Comparison of ENCODE assay signal across 1 cellular context in the genomic region with DNA sequence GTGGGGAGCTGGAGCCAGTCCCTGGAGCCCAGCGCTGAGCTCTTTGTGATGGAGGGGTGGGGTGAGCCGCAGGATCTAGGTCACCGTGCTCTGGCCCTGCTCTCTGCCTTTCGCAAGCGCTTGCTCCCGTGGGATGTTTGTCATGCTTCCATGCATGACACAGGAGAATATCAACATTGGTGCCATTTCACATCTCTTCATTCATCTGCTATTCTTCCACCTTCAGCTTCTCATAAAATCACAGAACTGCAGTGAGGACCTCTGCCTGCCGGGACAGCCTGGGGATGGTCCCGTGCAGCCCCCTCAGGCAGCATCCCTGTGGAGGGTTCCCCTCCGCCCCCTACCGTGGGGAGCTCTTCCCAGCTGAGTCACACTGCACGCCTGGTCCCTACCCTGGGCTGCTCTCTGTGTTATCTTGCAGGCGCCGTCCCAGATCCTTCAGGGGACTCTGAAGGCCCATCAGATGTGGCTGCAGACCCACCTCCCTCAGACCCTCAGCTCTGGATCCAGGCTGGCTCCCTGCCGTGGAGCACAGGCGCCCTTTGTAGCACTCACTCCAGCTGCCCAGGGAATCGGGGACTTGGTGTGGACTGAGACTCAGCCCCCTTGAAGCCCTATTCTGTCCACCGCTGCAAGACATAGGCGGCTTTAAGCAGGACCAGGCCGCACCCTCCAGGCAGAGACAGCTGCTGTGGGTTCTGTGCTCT.
A peak's percentile ranks its signal among the peaks of the same experiment; 100 is the strongest.
TF ChIP-seq lines count a peak whose summit lies in the region.

No MANE protein-coding gene starts in this region.

TF ChIP-seq in K562, 482 proteins besides CTCF, POLR2A, EP300 and RAD21 (continued from another document):
- TF ChIP-seq, protein P1, sequence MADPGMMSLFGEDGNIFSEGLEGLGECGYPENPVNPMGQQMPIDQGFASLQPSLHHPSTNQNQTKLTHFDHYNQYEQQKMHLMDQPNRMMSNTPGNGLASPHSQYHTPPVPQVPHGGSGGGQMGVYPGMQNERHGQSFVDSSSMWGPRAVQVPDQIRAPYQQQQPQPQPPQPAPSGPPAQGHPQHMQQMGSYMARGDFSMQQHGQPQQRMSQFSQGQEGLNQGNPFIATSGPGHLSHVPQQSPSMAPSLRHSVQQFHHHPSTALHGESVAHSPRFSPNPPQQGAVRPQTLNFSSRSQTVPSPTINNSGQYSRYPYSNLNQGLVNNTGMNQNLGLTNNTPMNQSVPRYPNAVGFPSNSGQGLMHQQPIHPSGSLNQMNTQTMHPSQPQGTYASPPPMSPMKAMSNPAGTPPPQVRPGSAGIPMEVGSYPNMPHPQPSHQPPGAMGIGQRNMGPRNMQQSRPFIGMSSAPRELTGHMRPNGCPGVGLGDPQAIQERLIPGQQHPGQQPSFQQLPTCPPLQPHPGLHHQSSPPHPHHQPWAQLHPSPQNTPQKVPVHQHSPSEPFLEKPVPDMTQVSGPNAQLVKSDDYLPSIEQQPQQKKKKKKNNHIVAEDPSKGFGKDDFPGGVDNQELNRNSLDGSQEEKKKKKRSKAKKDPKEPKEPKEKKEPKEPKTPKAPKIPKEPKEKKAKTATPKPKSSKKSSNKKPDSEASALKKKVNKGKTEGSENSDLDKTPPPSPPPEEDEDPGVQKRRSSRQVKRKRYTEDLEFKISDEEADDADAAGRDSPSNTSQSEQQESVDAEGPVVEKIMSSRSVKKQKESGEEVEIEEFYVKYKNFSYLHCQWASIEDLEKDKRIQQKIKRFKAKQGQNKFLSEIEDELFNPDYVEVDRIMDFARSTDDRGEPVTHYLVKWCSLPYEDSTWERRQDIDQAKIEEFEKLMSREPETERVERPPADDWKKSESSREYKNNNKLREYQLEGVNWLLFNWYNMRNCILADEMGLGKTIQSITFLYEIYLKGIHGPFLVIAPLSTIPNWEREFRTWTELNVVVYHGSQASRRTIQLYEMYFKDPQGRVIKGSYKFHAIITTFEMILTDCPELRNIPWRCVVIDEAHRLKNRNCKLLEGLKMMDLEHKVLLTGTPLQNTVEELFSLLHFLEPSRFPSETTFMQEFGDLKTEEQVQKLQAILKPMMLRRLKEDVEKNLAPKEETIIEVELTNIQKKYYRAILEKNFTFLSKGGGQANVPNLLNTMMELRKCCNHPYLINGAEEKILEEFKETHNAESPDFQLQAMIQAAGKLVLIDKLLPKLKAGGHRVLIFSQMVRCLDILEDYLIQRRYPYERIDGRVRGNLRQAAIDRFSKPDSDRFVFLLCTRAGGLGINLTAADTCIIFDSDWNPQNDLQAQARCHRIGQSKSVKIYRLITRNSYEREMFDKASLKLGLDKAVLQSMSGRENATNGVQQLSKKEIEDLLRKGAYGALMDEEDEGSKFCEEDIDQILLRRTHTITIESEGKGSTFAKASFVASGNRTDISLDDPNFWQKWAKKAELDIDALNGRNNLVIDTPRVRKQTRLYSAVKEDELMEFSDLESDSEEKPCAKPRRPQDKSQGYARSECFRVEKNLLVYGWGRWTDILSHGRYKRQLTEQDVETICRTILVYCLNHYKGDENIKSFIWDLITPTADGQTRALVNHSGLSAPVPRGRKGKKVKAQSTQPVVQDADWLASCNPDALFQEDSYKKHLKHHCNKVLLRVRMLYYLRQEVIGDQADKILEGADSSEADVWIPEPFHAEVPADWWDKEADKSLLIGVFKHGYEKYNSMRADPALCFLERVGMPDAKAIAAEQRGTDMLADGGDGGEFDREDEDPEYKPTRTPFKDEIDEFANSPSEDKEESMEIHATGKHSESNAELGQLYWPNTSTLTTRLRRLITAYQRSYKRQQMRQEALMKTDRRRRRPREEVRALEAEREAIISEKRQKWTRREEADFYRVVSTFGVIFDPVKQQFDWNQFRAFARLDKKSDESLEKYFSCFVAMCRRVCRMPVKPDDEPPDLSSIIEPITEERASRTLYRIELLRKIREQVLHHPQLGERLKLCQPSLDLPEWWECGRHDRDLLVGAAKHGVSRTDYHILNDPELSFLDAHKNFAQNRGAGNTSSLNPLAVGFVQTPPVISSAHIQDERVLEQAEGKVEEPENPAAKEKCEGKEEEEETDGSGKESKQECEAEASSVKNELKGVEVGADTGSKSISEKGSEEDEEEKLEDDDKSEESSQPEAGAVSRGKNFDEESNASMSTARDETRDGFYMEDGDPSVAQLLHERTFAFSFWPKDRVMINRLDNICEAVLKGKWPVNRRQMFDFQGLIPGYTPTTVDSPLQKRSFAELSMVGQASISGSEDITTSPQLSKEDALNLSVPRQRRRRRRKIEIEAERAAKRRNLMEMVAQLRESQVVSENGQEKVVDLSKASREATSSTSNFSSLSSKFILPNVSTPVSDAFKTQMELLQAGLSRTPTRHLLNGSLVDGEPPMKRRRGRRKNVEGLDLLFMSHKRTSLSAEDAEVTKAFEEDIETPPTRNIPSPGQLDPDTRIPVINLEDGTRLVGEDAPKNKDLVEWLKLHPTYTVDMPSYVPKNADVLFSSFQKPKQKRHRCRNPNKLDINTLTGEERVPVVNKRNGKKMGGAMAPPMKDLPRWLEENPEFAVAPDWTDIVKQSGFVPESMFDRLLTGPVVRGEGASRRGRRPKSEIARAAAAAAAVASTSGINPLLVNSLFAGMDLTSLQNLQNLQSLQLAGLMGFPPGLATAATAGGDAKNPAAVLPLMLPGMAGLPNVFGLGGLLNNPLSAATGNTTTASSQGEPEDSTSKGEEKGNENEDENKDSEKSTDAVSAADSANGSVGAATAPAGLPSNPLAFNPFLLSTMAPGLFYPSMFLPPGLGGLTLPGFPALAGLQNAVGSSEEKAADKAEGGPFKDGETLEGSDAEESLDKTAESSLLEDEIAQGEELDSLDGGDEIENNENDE (IDR thresholded peaks at IDR 0.05; ENCODE audit: low read depth, low read length) = no peak
- no peak for TF ChIP-seq CCAR2 (IDR thresholded peaks at IDR 0.05; ENCODE audit: low read depth, low read length)
- no peak for TF ChIP-seq MECOM (CRISPR knock-in tag; IDR thresholded peaks at IDR 0.05)
- TF ChIP-seq HDAC3 (IDR thresholded peaks at IDR 0.05; ENCODE audit: borderline replicate concordance, partially characterized antibody) = no peak
- TF ChIP-seq ZNF239 (CRISPR knock-in tag; IDR thresholded peaks at IDR 0.05) = no peak
- TF ChIP-seq CTBP1 (IDR thresholded peaks at IDR 0.05; ENCODE audit: borderline replicate concordance) = peak; percentile 59; the same call in 1 of the 2 replicates
- TF ChIP-seq, protein P2, sequence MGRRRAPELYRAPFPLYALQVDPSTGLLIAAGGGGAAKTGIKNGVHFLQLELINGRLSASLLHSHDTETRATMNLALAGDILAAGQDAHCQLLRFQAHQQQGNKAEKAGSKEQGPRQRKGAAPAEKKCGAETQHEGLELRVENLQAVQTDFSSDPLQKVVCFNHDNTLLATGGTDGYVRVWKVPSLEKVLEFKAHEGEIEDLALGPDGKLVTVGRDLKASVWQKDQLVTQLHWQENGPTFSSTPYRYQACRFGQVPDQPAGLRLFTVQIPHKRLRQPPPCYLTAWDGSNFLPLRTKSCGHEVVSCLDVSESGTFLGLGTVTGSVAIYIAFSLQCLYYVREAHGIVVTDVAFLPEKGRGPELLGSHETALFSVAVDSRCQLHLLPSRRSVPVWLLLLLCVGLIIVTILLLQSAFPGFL (CRISPR knock-in tag; IDR thresholded peaks at IDR 0.05) = no peak
- TF ChIP-seq ARNT (IDR thresholded peaks at IDR 0.05) = no peak
- no peak for TF ChIP-seq CBFB (CRISPR knock-in tag; IDR thresholded peaks at IDR 0.05)
- TF ChIP-seq, protein P3, sequence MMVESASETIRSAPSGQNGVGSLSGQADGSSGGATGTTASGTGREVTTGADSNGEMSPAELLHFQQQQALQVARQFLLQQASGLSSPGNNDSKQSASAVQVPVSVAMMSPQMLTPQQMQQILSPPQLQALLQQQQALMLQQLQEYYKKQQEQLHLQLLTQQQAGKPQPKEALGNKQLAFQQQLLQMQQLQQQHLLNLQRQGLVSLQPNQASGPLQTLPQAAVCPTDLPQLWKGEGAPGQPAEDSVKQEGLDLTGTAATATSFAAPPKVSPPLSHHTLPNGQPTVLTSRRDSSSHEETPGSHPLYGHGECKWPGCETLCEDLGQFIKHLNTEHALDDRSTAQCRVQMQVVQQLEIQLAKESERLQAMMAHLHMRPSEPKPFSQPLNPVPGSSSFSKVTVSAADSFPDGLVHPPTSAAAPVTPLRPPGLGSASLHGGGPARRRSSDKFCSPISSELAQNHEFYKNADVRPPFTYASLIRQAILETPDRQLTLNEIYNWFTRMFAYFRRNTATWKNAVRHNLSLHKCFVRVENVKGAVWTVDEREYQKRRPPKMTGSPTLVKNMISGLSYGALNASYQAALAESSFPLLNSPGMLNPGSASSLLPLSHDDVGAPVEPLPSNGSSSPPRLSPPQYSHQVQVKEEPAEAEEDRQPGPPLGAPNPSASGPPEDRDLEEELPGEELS (CRISPR knock-in tag; IDR thresholded peaks at IDR 0.05; ENCODE audit: borderline replicate concordance) = no peak
- no peak for TF ChIP-seq ETV6 (IDR thresholded peaks at IDR 0.05; ENCODE audit: borderline replicate concordance in 1 of 2, low read depth in 2 of 2, low read length in 1 of 2)
- TF ChIP-seq ETV6 (CRISPR knock-in tag; IDR thresholded peaks at IDR 0.05; ENCODE audit: borderline replicate concordance) = no peak
- TF ChIP-seq, protein P4, sequence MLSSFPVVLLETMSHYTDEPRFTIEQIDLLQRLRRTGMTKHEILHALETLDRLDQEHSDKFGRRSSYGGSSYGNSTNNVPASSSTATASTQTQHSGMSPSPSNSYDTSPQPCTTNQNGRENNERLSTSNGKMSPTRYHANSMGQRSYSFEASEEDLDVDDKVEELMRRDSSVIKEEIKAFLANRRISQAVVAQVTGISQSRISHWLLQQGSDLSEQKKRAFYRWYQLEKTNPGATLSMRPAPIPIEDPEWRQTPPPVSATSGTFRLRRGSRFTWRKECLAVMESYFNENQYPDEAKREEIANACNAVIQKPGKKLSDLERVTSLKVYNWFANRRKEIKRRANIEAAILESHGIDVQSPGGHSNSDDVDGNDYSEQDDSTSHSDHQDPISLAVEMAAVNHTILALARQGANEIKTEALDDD (IDR thresholded peaks at IDR 0.05) = no peak
- no peak for TF ChIP-seq NR2C1 (IDR thresholded peaks at IDR 0.05)
- no peak for TF ChIP-seq NR2C1 (tag; IDR thresholded peaks at IDR 0.05)
- TF ChIP-seq, protein P5, sequence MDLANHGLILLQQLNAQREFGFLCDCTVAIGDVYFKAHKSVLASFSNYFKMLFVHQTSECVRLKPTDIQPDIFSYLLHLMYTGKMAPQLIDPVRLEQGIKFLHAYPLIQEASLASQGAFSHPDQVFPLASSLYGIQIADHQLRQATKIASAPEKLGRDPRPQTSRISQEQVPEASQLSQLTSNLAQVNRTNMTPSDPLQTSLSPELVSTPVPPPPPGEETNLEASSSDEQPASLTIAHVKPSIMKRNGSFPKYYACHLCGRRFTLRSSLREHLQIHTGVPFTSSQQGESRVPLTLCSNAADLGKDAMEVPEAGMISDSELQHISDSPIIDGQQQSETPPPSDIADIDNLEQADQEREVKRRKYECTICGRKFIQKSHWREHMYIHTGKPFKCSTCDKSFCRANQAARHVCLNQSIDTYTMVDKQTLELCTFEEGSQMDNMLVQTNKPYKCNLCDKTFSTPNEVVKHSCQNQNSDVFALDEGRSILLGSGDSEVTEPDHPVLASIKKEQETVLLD (IDR thresholded peaks at IDR 0.05) = no peak
- TF ChIP-seq, protein P6, sequence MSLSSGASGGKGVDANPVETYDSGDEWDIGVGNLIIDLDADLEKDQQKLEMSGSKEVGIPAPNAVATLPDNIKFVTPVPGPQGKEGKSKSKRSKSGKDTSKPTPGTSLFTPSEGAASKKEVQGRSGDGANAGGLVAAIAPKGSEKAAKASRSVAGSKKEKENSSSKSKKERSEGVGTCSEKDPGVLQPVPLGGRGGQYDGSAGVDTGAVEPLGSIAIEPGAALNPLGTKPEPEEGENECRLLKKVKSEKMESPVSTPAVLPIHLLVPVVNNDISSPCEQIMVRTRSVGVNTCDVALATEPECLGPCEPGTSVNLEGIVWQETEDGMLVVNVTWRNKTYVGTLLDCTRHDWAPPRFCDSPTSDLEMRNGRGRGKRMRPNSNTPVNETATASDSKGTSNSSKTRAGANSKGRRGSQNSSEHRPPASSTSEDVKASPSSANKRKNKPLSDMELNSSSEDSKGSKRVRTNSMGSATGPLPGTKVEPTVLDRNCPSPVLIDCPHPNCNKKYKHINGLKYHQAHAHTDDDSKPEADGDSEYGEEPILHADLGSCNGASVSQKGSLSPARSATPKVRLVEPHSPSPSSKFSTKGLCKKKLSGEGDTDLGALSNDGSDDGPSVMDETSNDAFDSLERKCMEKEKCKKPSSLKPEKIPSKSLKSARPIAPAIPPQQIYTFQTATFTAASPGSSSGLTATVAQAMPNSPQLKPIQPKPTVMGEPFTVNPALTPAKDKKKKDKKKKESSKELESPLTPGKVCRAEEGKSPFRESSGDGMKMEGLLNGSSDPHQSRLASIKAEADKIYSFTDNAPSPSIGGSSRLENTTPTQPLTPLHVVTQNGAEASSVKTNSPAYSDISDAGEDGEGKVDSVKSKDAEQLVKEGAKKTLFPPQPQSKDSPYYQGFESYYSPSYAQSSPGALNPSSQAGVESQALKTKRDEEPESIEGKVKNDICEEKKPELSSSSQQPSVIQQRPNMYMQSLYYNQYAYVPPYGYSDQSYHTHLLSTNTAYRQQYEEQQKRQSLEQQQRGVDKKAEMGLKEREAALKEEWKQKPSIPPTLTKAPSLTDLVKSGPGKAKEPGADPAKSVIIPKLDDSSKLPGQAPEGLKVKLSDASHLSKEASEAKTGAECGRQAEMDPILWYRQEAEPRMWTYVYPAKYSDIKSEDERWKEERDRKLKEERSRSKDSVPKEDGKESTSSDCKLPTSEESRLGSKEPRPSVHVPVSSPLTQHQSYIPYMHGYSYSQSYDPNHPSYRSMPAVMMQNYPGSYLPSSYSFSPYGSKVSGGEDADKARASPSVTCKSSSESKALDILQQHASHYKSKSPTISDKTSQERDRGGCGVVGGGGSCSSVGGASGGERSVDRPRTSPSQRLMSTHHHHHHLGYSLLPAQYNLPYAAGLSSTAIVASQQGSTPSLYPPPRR (CRISPR knock-in tag; IDR thresholded peaks at IDR 0.05; ENCODE audit: borderline replicate concordance) = no peak
- no peak for TF ChIP-seq U2AF1 (optimal IDR thresholded peaks at IDR 0.05; ENCODE audit: low read depth, low read length)
- TF ChIP-seq ZNF830 (CRISPR knock-in tag; IDR thresholded peaks at IDR 0.05) = no peak
- no peak for TF ChIP-seq CREM (IDR thresholded peaks at IDR 0.05; ENCODE audit: low read depth)
- 0 out of 2 replicates have a peak, but pooled peaks have one; percentile 21 for TF ChIP-seq NR4A1 (CRISPR knock-in tag; IDR thresholded peaks at IDR 0.05)
- no peak for TF ChIP-seq NR4A1 (tag; IDR thresholded peaks at IDR 0.05)
- no peak for TF ChIP-seq NCOA6 (IDR thresholded peaks at IDR 0.05)
TF ChIP-seq in K562: peak in this region for 27.
